In genomic region chr20:64000906-64001305, GRCh38 we compare ENCODE assay signal across 13 cellular contexts. TPM values are rescaled to one million over a fixed set of nuclear protein-coding genes. Genes with fewer than 3 reads are reported as not detected.
DNase-seq lines count a peak whose midpoint lies in the region; ATAC-seq, FAIRE-seq and TF ChIP-seq lines count a peak whose summit lies in the region.
"Had no signal": no experiment of that assay in that cellular context is flagged by ENCODE, and none has a peak within 500 bp of the region (broad histone marks: within the 10 kb centered on the region; RNA-seq: fewer than 3 reads in every experiment).

No MANE protein-coding gene starts in this region.

- H3K9me3 ChIP-seq in HEK293 (ENCODE audit: control insufficient read depth, insufficient read depth, low read depth, low read length), result no peaks in the 10 kb centered on the region
- H3K9me3 ChIP-seq in neuronal stem cell (replicated peaks in 1 of 2; ENCODE audit: control insufficient read depth in 2 of 2, insufficient read depth in 1 of 2, low read depth in 1 of 2, low read length in 2 of 2), result peaks cover 0 to 2% of the 10 kb centered on the region in 2 donors

- no peak overlapping the region for H3K27ac ChIP-seq in HEK293 (ENCODE audit: extremely low read depth, low read depth, low read length)
- no peak overlapping the region for H3K27ac ChIP-seq in neuronal stem cell (replicated peaks; ENCODE audit: low read length)

- DNase-seq in stimulated activated naive CD8-positive, alpha-beta T cell treated with anti-CD3 and anti-CD28 coated beads, Interleukin-15, amount 100 ng/mL, for 72 hours, result no peak
- DNase-seq in stimulated activated naive CD8-positive, alpha-beta T cell treated with anti-CD3 and anti-CD28 coated beads, Interleukin-15, Interleukin-2, amounts not matched to agents 100 U/mL and 50 U/mL, for 24 hours, result no peak
- DNase-seq in cerebellum (ENCODE audit: low spot score) (peak; percentile 89), frontal cortex (ENCODE audit: low spot score in 2 of 2) (no peak), Kasumi-1 (lab: John Stamatoyannopoulos, UW) (no peak), neuronal stem cell (ENCODE audit: low spot score) (no peak)
- DNase-seq: GOT3, NCI-H526, SW 1271 had no signal

- H2BK120ac ChIP-seq in neuronal stem cell (ENCODE audit: low read depth, low read length), result no peak overlapping the region

- H3K27me3 Mint-ChIP-seq in stimulated activated naive CD8-positive, alpha-beta T cell treated with anti-CD3 and anti-CD28 coated beads, Interleukin-15, amount 100 ng/mL, for 72 hours, result no peaks in the 10 kb centered on the region

- no peak overlapping the region for H3K18ac ChIP-seq in neuronal stem cell (ENCODE audit: low read length)

- peak overlapping the region; percentile 74 to 78 for H3K27ac Mint-ChIP-seq in stimulated activated naive CD8-positive, alpha-beta T cell treated with anti-CD3 and anti-CD28 coated beads, Interleukin-15, amount 100 ng/mL, for 72 hours

- peaks cover 40 to 79% of the 10 kb centered on the region in 2 experiments for H3K36me3 ChIP-seq in HEK293 (ENCODE audit: control insufficient read depth in 2 of 2, insufficient read depth in 1 of 2, low read length in 2 of 2)
- H3K36me3 ChIP-seq in neuronal stem cell (replicated peaks in 1 of 2; ENCODE audit: control insufficient read depth in 2 of 2, insufficient read depth in 2 of 2, low read length in 2 of 2), result peaks cover 50 to 78% of the 10 kb centered on the region in 2 donors

- no peak overlapping the region for H2BK12ac ChIP-seq in neuronal stem cell (ENCODE audit: low read length)

- WGBS in neuronal stem cell (ENCODE audit: extremely low coverage in 2 of 2, insufficient read length in 2 of 2, insufficient replicate concordance in 1 of 2), 2 donors, result no CpG with 5 or more reads among the region's 12 CpGs

- H3K79me1 ChIP-seq in neuronal stem cell (ENCODE audit: low read depth, low read length), result no peaks in the 10 kb centered on the region

- H2BK5ac ChIP-seq in neuronal stem cell (ENCODE audit: low read length), result no peak overlapping the region

- no peak overlapping the region for H3K4me3 Mint-ChIP-seq in stimulated activated naive CD8-positive, alpha-beta T cell treated with anti-CD3 and anti-CD28 coated beads, Interleukin-15, amount 100 ng/mL, for 72 hours

- no peak overlapping the region for H3K4me2 ChIP-seq in neuronal stem cell (ENCODE audit: insufficient read depth, low read length, poor library complexity, severe bottlenecking)

- no peak for TF ChIP-seq CTCF in HEK293 (tag by site-specific recombination; IDR thresholded peaks at IDR 0.05)

- no peak overlapping the region for H3K23ac ChIP-seq in neuronal stem cell (ENCODE audit: low read depth, low read length, poor library complexity)

- no peaks in the 10 kb centered on the region for H3K27me3 ChIP-seq in neuronal stem cell (ENCODE audit: control insufficient read depth in 3 of 3, insufficient read depth in 3 of 3, low read depth in 1 of 3, low read length in 3 of 3)

- no peak overlapping the region for H2AK5ac ChIP-seq in neuronal stem cell (ENCODE audit: low read depth, low read length)

- no peak for FAIRE-seq in frontal cortex (lab: Jason Lieb, UNC)
- FAIRE-seq: GM12892, K562 had no signal

- H3K4me3 ChIP-seq in HEK293 (ENCODE audit: low read depth, low read length) (no peak overlapping the region), neuronal stem cell (ENCODE audit: low read length in 2 of 2) (peak overlapping the region in 1 of 2 donors; percentile 25)
- H3K4me3 ChIP-seq: K562 had no signal

- H4K91ac ChIP-seq in neuronal stem cell (ENCODE audit: low read depth, low read length, poor library complexity), result no peak overlapping the region

- CTCF ChIA-PET in HEK293 (lab: Yijun Ruan, JAX), result interaction anchor here (0.6 to 1.5 kb wide), 4 partner anchors 19 to 44 kb away, joined by 3 to 7 read pairs (median 4); partner anchors contain the start of gene PRPF6

- no peak overlapping the region for H3K9ac ChIP-seq in neuronal stem cell (ENCODE audit: low read depth, low read length, poor library complexity)

- POLR2A ChIA-PET in HEK293 (lab: Yijun Ruan, JAX), result interaction anchor here (1.0 to 1.1 kb wide), 3 partner anchors 20 to 136 kb away, joined by 3 to 5 read pairs (median 4); partner anchors contain the start of genes PRPF6 and TPD52L2

- H2BK15ac ChIP-seq in neuronal stem cell (ENCODE audit: low read length), result no peak overlapping the region

- no peaks in the 10 kb centered on the region for H3K9me3 Mint-ChIP-seq in stimulated activated naive CD8-positive, alpha-beta T cell treated with anti-CD3 and anti-CD28 coated beads, Interleukin-15, amount 100 ng/mL, for 72 hours

- ATAC-seq in stimulated activated naive CD8-positive, alpha-beta T cell treated with anti-CD3 and anti-CD28 coated beads, Interleukin-15, amount 100 ng/mL, for 72 hours, result no peak
- ATAC-seq in stimulated activated naive CD8-positive, alpha-beta T cell treated with anti-CD3 and anti-CD28 coated beads, Interleukin-15, Interleukin-2, amounts not matched to agents 100 U/mL and 50 U/mL, for 24 hours, result no peak
- ATAC-seq: K562, Right ventricle myocardium inferior had no signal

- H3K14ac ChIP-seq in neuronal stem cell (ENCODE audit: low read length), result no peak overlapping the region

- H3K4me1 Mint-ChIP-seq in stimulated activated naive CD8-positive, alpha-beta T cell treated with anti-CD3 and anti-CD28 coated beads, Interleukin-15, amount 100 ng/mL, for 72 hours, result peaks cover 7% of the 10 kb centered on the region

- H3K4ac ChIP-seq in neuronal stem cell (ENCODE audit: low read length), result no peak overlapping the region

- no peaks in the 10 kb centered on the region; the same call in 1 of the 2 replicates for H3K4me1 ChIP-seq in HEK293 (ENCODE audit: control insufficient read depth, insufficient read depth, low read length)
- H3K4me1 ChIP-seq in neuronal stem cell (ENCODE audit: control insufficient read depth in 2 of 2, insufficient read depth in 1 of 2, low read depth in 1 of 2, low read length in 2 of 2), result no peaks in the 10 kb centered on the region

- H2AFZ ChIP-seq in neuronal stem cell (ENCODE audit: low read length), result no peak overlapping the region

- H4K8ac ChIP-seq in neuronal stem cell (ENCODE audit: low read depth, low read length), result no peak overlapping the region

TF ChIP-seq in HEK293, 187 proteins besides CTCF, POLR2A, EP300 and RAD21:
- TF ChIP-seq ZNF600 (tag by site-specific recombination; IDR thresholded peaks at IDR 0.05) (peak; percentile 10; the same call in 1 of the 2 replicates), BCL11A (tag by site-specific recombination; IDR thresholded peaks at IDR 0.05; ENCODE audit: low read depth) (no peak)

RNA-seq across cellular contexts. Expression of gene PRPF6, which starts 20.0 kb away (rescaled TPM):
- total RNA-seq in cerebellum, result 44.0 TPM
- total RNA-seq in frontal cortex, result 81.9 TPM
- 50.0 TPM for polyA plus RNA-seq in neuronal stem cell (2013, experiment 1 of 2)
- 49.3 TPM for polyA plus RNA-seq in neuronal stem cell (2013, experiment 2 of 2)

RNA-seq across cellular contexts. Expression of gene SAMD10, which starts 21.5 kb away (rescaled TPM):
- total RNA-seq in cerebellum, result 7.9 TPM
- total RNA-seq in frontal cortex, result 5.7 TPM
- polyA plus RNA-seq in neuronal stem cell (2013, experiment 1 of 2), result 6.5 TPM
- polyA plus RNA-seq in neuronal stem cell (2013, experiment 2 of 2), result 5.8 TPM

RNA-seq across cellular contexts. Expression of gene ZNF512B, which starts 31.2 kb away (rescaled TPM):
- total RNA-seq in cerebellum (10.4 TPM), frontal cortex (15.9 TPM)
- 7.8 TPM for polyA plus RNA-seq in neuronal stem cell (2013, experiment 1 of 2)
- 7.3 TPM for polyA plus RNA-seq in neuronal stem cell (2013, experiment 2 of 2)

RNA-seq across cellular contexts. Expression of gene C20orf204, which starts 35.1 kb away (rescaled TPM):
- 3.8 TPM for total RNA-seq in cerebellum
- total RNA-seq in frontal cortex, result 1.2 TPM
- polyA plus RNA-seq in neuronal stem cell (2013, experiment 1 of 2), result 0.14 TPM
- polyA plus RNA-seq in neuronal stem cell (2013, experiment 2 of 2), result 0.25 TPM

RNA-seq across cellular contexts. Expression of gene UCKL1, which starts 44.7 kb away (rescaled TPM):
- total RNA-seq in cerebellum, result 20.7 TPM
- total RNA-seq in frontal cortex, result 14.3 TPM
- 17.0 TPM for polyA plus RNA-seq in neuronal stem cell (2013, experiment 1 of 2)
- 15.6 TPM for polyA plus RNA-seq in neuronal stem cell (2013, experiment 2 of 2)
